ENCODE assay signal across 10 cellular contexts in genomic region chr5:119537704-119538103, GRCh38.
A peak's percentile ranks its signal among the peaks of the same experiment; 100 is the strongest.
DNase-seq lines count a peak whose midpoint lies in the region; ATAC-seq lines count a peak whose summit lies in the region.
"Had no signal": no experiment of that assay in that cellular context is flagged by ENCODE, and none has a peak within 500 bp of the region (broad histone marks: within the 10 kb centered on the region; RNA-seq: fewer than 3 reads in every experiment).

No MANE protein-coding gene starts in this region.

- DNase-seq in activated CD4-positive, CD25-positive, alpha-beta regulatory T cell treated with anti-CD3 and anti-CD28 coated beads, Interleukin-2, amount 50 U/mL, for 72 hours, result no peak
- peak; percentile 14 for DNase-seq in NCI-H774 (lab: John Stamatoyannopoulos, UW)
- peak; percentile 71 for DNase-seq in renal cortical epithelial cell (ENCODE audit: low read depth)
- no peak for DNase-seq in DMS 273 treated with DMSO at 0.1 percent for 48 hours (lab: John Stamatoyannopoulos, UW)
- no peak for DNase-seq in activated effector memory CD4-positive, alpha-beta T cell treated with Interleukin-2 at 50 U/mL for 16 hours
- no peak for DNase-seq in kidney glomerular epithelial cell (lab: John Stamatoyannopoulos, UW)
- DNase-seq: erythroblast, pancreas had no signal

- ATAC-seq in activated CD4-positive, CD25-positive, alpha-beta regulatory T cell treated with anti-CD3 and anti-CD28 coated beads, Interleukin-2, amount 50 U/mL, for 24 hours, result peak; percentile 64 to 71
- peak; percentile 99 for ATAC-seq in HG02763 (IDR thresholded peaks at IDR 0.05; ENCODE audit: unreplicated experiment)

Comparison
In these comparisons a context has a peak if more than half of its experiments do, and no peak if none do; other contexts are left out.
1. DNase-seq: peak in NCI-H774 (single experiment) and renal cortical epithelial cell (single experiment); none in activated CD4-positive, CD25-positive, alpha-beta regulatory T cell treated with anti-CD3 and anti-CD28 coated beads, Interleukin-2, amount 50 U/mL, for 72 hours (single experiment), DMS 273 treated with DMSO at 0.1 percent for 48 hours (single experiment), activated effector memory CD4-positive, alpha-beta T cell treated with Interleukin-2 at 50 U/mL for 16 hours (single experiment) and kidney glomerular epithelial cell (single experiment).